1 cellular context compared by ENCODE assay signal in genomic region chr19:1568320-1569019, GRCh38.
TF ChIP-seq lines count a peak whose summit lies in the region.

MEX3D (minus strand) TSS chr19:1568325; CDS start chr19:1568058, 267 bp downstream.

TF ChIP-seq in GM12878, 131 proteins besides CTCF, POLR2A, EP300 and RAD21 (continued from another document):
- TF ChIP-seq USF1 (IDR thresholded peaks at IDR 0.05; ENCODE audit: borderline replicate concordance, extremely low read length, insufficient read depth, low read depth, low read length) (peak; percentile 80), SMARCA5 (IDR thresholded peaks at IDR 0.05) (no peak), POU2F2 (IDR thresholded peaks at IDR 0.05; ENCODE audit: borderline replicate concordance, low read depth, low read length) (no peak), PRDM15 (CRISPR knock-in tag; IDR thresholded peaks at IDR 0.05) (no peak), ATF2 (IDR thresholded peaks at IDR 0.05; ENCODE audit: low read length) (no peak), MEF2A (IDR thresholded peaks at IDR 0.05; ENCODE audit: insufficient read depth, low read depth, low read length) (no peak), PAX8 (IDR thresholded peaks at IDR 0.05) (no peak), ATF7 (IDR thresholded peaks at IDR 0.05; ENCODE audit: low read depth) (no peak)
